In the genomic region with DNA sequence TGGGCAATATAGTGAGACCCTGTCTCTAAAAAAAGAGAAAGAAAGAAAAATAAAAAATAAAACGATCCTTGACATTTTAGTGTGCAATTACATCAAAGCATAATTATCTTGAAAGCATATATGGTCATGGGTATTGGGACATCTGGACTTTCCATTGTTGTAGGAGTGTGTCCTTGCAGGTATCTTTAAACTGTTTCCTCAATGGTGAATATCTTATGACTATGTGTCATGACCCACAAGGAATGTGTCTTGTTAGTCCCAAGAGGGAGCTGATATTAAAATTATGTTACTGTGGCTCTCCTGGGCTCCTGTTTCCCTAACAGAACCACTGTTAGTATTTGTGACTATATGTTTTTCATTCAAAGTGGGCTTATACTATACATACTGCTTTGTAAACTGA, we compare ENCODE assay signal across 26 cellular contexts. TPM values are rescaled to one million over a fixed set of nuclear protein-coding genes. Genes with fewer than 3 reads are reported as not detected.
"Had no signal": no experiment of that assay in that cellular context is flagged by ENCODE, and none has a peak within 500 bp of the region (broad histone marks: within the 10 kb centered on the region; RNA-seq: fewer than 3 reads in every experiment).

No MANE protein-coding gene starts in this region.

- H3K36me3 ChIP-seq: SJSA1 had no signal

- DNase-seq: KBM-7, MV-4-11, NCI-H1048, NCI-H1105, NCI-H1417, NCI-H1436 treated with DMSO at 0.1 percent for 48 hours, NCI-H1694 treated with DMSO at 0.1 percent for 48 hours, NCI-H1930, NCI-H2081, NCI-H2171, NCI-H226, NCI-H446, NCI-H510A, NCI-H524 treated with DMSO at 0.1 percent for 48 hours, NCI-H69, NCI-H774, Right ventricle myocardium superior, RPMI8226, SIG-M5 had no signal

- FAIRE-seq: HTR-8/SVneo, RCC 7860 had no signal

- H3K4me3 ChIP-seq: SJSA1, SK-N-MC had no signal

- H3K9me3 ChIP-seq: SJSA1 had no signal

- H3K4me3 Mint-ChIP-seq: IgD-negative memory B cell had no signal

- H3K4me1 ChIP-seq: SJSA1 had no signal

- H3K27me3 ChIP-seq: SJSA1 had no signal

- H3K27ac Mint-ChIP-seq: IgD-negative memory B cell had no signal

- H3K27ac ChIP-seq: HL-60, SJSA1, SK-N-MC had no signal

- H3K9me3 Mint-ChIP-seq: IgD-negative memory B cell had no signal

RNA-seq across cellular contexts. Expression of a gene that starts 50.9 kb away (rescaled TPM):
- total RNA-seq: LHCN-M2, SJSA1 had no signal
